In the genomic region with DNA sequence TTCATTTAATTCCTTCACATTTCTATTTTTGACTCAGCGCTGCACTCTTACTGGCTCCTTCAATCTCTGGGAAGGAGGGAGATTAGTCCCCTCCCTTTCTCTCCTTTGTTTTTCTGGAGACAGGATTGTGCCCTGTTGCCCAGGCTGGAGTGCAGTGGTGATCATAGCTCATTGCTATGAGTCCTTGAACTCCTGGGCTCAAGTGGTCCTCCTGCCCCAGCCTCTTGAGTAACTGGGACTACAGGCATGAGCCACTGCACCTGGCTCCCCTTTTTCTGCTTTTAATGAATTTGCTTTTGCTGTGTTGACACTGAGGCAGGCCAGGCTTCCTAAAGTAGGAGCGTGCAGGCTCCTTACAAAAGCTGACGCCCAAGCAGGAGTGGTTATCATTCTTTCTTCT, we compare ENCODE assay signal across 2 cellular contexts.
TF ChIP-seq lines count a peak whose summit lies in the region.

No MANE protein-coding gene starts in this region.

TF ChIP-seq in HepG2, 621 proteins besides CTCF, POLR2A, EP300 and RAD21:
- TF ChIP-seq, protein P1, sequence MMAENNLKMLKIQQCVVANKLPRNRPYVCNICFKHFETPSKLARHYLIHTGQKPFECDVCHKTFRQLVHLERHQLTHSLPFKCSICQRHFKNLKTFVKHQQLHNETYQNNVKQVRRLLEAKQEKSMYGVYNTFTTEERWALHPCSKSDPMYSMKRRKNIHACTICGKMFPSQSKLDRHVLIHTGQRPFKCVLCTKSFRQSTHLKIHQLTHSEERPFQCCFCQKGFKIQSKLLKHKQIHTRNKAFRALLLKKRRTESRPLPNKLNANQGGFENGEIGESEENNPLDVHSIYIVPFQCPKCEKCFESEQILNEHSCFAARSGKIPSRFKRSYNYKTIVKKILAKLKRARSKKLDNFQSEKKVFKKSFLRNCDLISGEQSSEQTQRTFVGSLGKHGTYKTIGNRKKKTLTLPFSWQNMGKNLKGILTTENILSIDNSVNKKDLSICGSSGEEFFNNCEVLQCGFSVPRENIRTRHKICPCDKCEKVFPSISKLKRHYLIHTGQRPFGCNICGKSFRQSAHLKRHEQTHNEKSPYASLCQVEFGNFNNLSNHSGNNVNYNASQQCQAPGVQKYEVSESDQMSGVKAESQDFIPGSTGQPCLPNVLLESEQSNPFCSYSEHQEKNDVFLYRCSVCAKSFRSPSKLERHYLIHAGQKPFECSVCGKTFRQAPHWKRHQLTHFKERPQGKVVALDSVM (CRISPR knock-in tag; IDR thresholded peaks at IDR 0.05): 0 out of 2 replicates have a peak, but pooled peaks have one; percentile 22
- TF ChIP-seq ZNF263 (CRISPR knock-in tag; IDR thresholded peaks at IDR 0.05) (0 out of 2 replicates have a peak, but pooled peaks have one; percentile 47), ZNF124 (CRISPR knock-in tag; IDR thresholded peaks at IDR 0.05) (no peak)
TF ChIP-seq in HepG2: peak in this region for 2.

TF ChIP-seq in WTC11, 78 proteins besides CTCF, POLR2A, EP300 and RAD21:
- TF ChIP-seq SMAD3 (CRISPR knock-in tag; IDR thresholded peaks at IDR 0.05; ENCODE audit: borderline replicate concordance): no peak
- TF ChIP-seq ZNF121 (CRISPR knock-in tag; IDR thresholded peaks at IDR 0.05): no peak
- no peak for TF ChIP-seq NR2C2 (CRISPR knock-in tag; IDR thresholded peaks at IDR 0.05)
